Comparison of ENCODE assay signal across 12 cellular contexts in the genomic region with DNA sequence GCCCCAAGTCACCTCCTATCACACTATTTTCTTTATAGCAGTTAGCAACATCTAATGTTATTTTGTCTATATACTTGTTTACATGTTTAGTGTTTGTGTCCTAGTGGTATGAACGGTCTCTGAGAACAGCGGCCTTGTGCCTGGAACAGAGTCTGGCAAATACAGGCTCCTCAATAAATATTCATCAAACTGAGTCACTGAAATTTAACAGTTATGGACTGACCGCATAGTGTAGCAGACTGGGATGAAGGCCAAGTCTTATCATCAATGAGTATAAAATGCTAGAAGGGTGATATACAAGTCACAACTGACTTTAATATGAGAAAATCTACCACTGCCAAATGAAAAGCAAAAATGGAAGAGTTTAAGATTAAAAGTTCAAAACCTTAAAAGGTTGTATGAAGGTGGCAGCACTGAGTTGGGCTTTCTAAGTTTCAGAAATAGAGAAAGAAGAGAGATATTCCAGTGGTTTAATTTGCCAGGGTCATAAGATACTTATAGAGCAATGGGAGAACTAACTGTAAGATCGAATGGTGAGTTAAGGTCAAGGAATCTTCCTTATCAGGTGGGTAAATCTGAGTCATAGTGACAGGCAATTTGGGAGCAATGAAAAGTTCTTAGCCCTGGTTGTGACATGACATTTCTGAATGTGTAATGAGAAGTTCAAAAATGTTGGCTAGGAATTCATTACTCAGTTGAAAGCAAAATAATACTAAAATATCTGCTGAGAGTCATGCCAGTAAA. TPM values are rescaled to one million over a fixed set of nuclear protein-coding genes. Genes with fewer than 3 reads are reported as not detected.
A peak's percentile ranks its signal among the peaks of the same experiment; 100 is the strongest.
DNase-seq lines count a peak whose midpoint lies in the region; ATAC-seq and TF ChIP-seq lines count a peak whose summit lies in the region.
"Had no signal": no experiment of that assay in that cellular context is flagged by ENCODE, and none has a peak within 500 bp of the region (broad histone marks: within the 10 kb centered on the region; RNA-seq: fewer than 3 reads in every experiment).

No MANE protein-coding gene starts in this region.

- peak; percentile 64 for DNase-seq in Daoy (ENCODE audit: low read depth)
- DNase-seq in OCI-M1 (lab: John Stamatoyannopoulos, UW): peak; percentile 49
- peak; percentile 73 to 86 for DNase-seq in cardiac fibroblast (ENCODE audit: low read depth in 2 of 2)
- DNase-seq in non-pigmented ciliary epithelial cell (ENCODE audit: low read depth): peak; percentile 69
- DNase-seq in nucleus accumbens (lab: John Stamatoyannopoulos, UW): no peak
- no peak for DNase-seq in sciatic nerve (ENCODE audit: low spot score)
- DNase-seq in H7: no peak
- DNase-seq: heart right ventricle, NCI-H510A, T1000 had no signal

- TF ChIP-seq CTCF in cardiac fibroblast (IDR thresholded peaks at IDR 0.05; ENCODE audit: low read depth, low read length): peak; percentile 21

- H3K4me3 ChIP-seq in cardiac fibroblast (replicated peaks in 1 of 2; ENCODE audit: low read depth in 2 of 2, low read length in 2 of 2): no peak overlapping the region
- H3K4me3 ChIP-seq in H7 (ENCODE audit: insufficient read depth, low read depth, low read length): no peak overlapping the region
- H3K4me3 ChIP-seq: heart right ventricle, neural progenitor cell had no signal

- ATAC-seq in GM21360 (IDR thresholded peaks at IDR 0.05; ENCODE audit: unreplicated experiment): no peak
- ATAC-seq in sciatic nerve: no peak
- ATAC-seq: heart right ventricle had no signal

- no peaks in the 10 kb centered on the region for H3K27me3 ChIP-seq in H7 (ENCODE audit: control insufficient read depth, insufficient read depth, low read length)
- H3K27me3 ChIP-seq: heart right ventricle, neural progenitor cell had no signal

- peaks cover 1% of the 10 kb centered on the region for H3K36me3 ChIP-seq in H7 (replicated peaks; ENCODE audit: control insufficient read depth, insufficient read depth, low read length)
- H3K36me3 ChIP-seq: heart right ventricle, neural progenitor cell had no signal

- intact Hi-C loops in sciatic nerve (cut with DNase I): no loop called here

RNA-seq across cellular contexts. Expression of a gene that starts 34.9 kb away (rescaled TPM):
- 3.9 and 11.9 TPM in 2 replicates for total RNA-seq in Daoy (2014; rRNA removed; shearing (Covaris generic))
- 11.6 TPM for total RNA-seq in sciatic nerve
- 22.8 and 30.0 TPM in 2 replicates for total RNA-seq in H7 (2014; rRNA removed; shearing (Covaris generic))

Comparison
In these comparisons a context has a peak if more than half of its experiments do, and no peak if none do; other contexts are left out.
1. DNase-seq: peak in Daoy (single experiment), OCI-M1 (single experiment), cardiac fibroblast (2 of 2) and non-pigmented ciliary epithelial cell (single experiment); none in nucleus accumbens (0 of 56), sciatic nerve (single experiment) and H7 (single experiment).